25 cellular contexts compared by ENCODE assay signal in genomic region chr1:110587906-110588305, GRCh38. TPM values are rescaled to one million over a fixed set of nuclear protein-coding genes. Genes with fewer than 3 reads are reported as not detected.
DNase-seq lines count a peak whose midpoint lies in the region; TF ChIP-seq lines count a peak whose summit lies in the region.
"Had no signal": no experiment of that assay in that cellular context is flagged by ENCODE, and none has a peak within 500 bp of the region (broad histone marks: within the 10 kb centered on the region; RNA-seq: fewer than 3 reads in every experiment).

No MANE protein-coding gene starts in this region.

- H3K56ac ChIP-seq in mesendoderm (ENCODE audit: low read length): no peak overlapping the region

- H3K9ac ChIP-seq in mesendoderm (ENCODE audit: low read length): no peak overlapping the region
- H3K9ac ChIP-seq: BLaER1 had no signal

- no peaks in the 10 kb centered on the region for H3K9me3 Mint-ChIP-seq in type B pancreatic cell
- H3K9me3 Mint-ChIP-seq in activated T-cell treated with anti-CD3 and anti-CD28 coated beads, Interleukin-2, amount 50 U/mL, for 24 hours: no peaks in the 10 kb centered on the region
- H3K9me3 Mint-ChIP-seq: CD4-positive, alpha-beta memory T cell; CD8-positive, alpha-beta memory T cell had no signal

- H3K27ac Mint-ChIP-seq in type B pancreatic cell: no peak overlapping the region
- no peak overlapping the region for H3K27ac Mint-ChIP-seq in activated T-cell treated with anti-CD3 and anti-CD28 coated beads, Interleukin-2, amount 50 U/mL, for 24 hours
- H3K27ac Mint-ChIP-seq: CD4-positive, alpha-beta memory T cell; CD4-positive, CD25-positive, alpha-beta regulatory T cell; CD8-positive, alpha-beta memory T cell had no signal

- H3K4me2 ChIP-seq in mesendoderm (ENCODE audit: low read length): no peak overlapping the region
- H3K4me2 ChIP-seq: BLaER1 had no signal

- no peak overlapping the region for H2BK15ac ChIP-seq in mesendoderm (replicated peaks; ENCODE audit: low read depth)

- no peak overlapping the region for H2AK5ac ChIP-seq in mesendoderm (ENCODE audit: low read length)

- H3K18ac ChIP-seq in mesendoderm (ENCODE audit: low read length): no peak overlapping the region

- no peak overlapping the region for H3K4ac ChIP-seq in mesendoderm (ENCODE audit: low read depth, low read length)

- peak overlapping the region; percentile 37 for H3K23ac ChIP-seq in mesendoderm (ENCODE audit: low read length)

- H3K4me1 Mint-ChIP-seq in type B pancreatic cell (ENCODE audit: unreplicated experiment): no peaks in the 10 kb centered on the region
- H3K4me1 Mint-ChIP-seq in activated T-cell treated with anti-CD3 and anti-CD28 coated beads, Interleukin-2, amount 50 U/mL, for 24 hours (ENCODE audit: low read depth): no peaks in the 10 kb centered on the region
- H3K4me1 Mint-ChIP-seq: CD14-positive monocyte; CD4-positive, alpha-beta memory T cell; CD4-positive, CD25-positive, alpha-beta regulatory T cell; CD8-positive, alpha-beta memory T cell had no signal

- H4K8ac ChIP-seq in mesendoderm (ENCODE audit: low read depth, low read length): no peak overlapping the region

- TF ChIP-seq CTCF in coronary artery (IDR thresholded peaks at IDR 0.05): no peak
- TF ChIP-seq CTCF in type B pancreatic cell (conservative IDR thresholded peaks at IDR 0.05): no peak

- H3K4me3 ChIP-seq in coronary artery (no peak overlapping the region), mesendoderm (ENCODE audit: low read length) (no peak overlapping the region)
- H3K4me3 ChIP-seq: BLaER1, GM12878 had no signal

- H3K79me1 ChIP-seq in mesendoderm (ENCODE audit: low read length): no peaks in the 10 kb centered on the region

- no peaks in the 10 kb centered on the region for H3K36me3 Mint-ChIP-seq in type B pancreatic cell
- H3K36me3 Mint-ChIP-seq in activated T-cell treated with anti-CD3 and anti-CD28 coated beads, Interleukin-2, amount 50 U/mL, for 24 hours (ENCODE audit: low read depth): no peaks in the 10 kb centered on the region
- H3K36me3 Mint-ChIP-seq: CD14-positive monocyte; CD4-positive, alpha-beta memory T cell; CD4-positive, CD25-positive, alpha-beta regulatory T cell had no signal

- no peak overlapping the region for H2BK5ac ChIP-seq in mesendoderm (ENCODE audit: low read length)

- H4K5ac ChIP-seq in mesendoderm (ENCODE audit: low read length): no peak overlapping the region

- DNase-seq in coronary artery (ENCODE audit: low spot score): peak; percentile 21
- no peak for DNase-seq in mesendoderm
- peak; percentile 27 for DNase-seq in type B pancreatic cell (ENCODE audit: extremely low spot score, unreplicated experiment)
- no peak for DNase-seq in retina
- no peak for DNase-seq in activated T-cell treated with anti-CD3 and anti-CD28 coated beads, Interleukin-2, amount 50 U/mL, for 24 hours
- DNase-seq: 8988T; ACHN; BE2C; C1 segment of cervical spinal cord; CD4-positive, alpha-beta memory T cell; CD4-positive, CD25-positive, alpha-beta regulatory T cell; CD8-positive, alpha-beta memory T cell; COR-L47; DMS 273 treated with DMSO at 0.1 percent for 48 hours; DMS153; DMS53; DMS79; DND-41; EL; GDM1 had no signal

- no peaks in the 10 kb centered on the region for H3K27me3 ChIP-seq in mesendoderm (ENCODE audit: insufficient read depth, low read length, poor library complexity)
- H3K27me3 ChIP-seq: BLaER1 had no signal

- H3K4me3 Mint-ChIP-seq in type B pancreatic cell: no peak overlapping the region
- no peak overlapping the region for H3K4me3 Mint-ChIP-seq in activated T-cell treated with anti-CD3 and anti-CD28 coated beads, Interleukin-2, amount 50 U/mL, for 24 hours
- H3K4me3 Mint-ChIP-seq: CD4-positive, alpha-beta memory T cell; CD4-positive, CD25-positive, alpha-beta regulatory T cell; CD8-positive, alpha-beta memory T cell had no signal

- H2BK120ac ChIP-seq in mesendoderm (ENCODE audit: low read depth, low read length): no peak overlapping the region

- H3K4me1 ChIP-seq in mesendoderm (ENCODE audit: control insufficient read depth, low read depth, low read length): no peaks in the 10 kb centered on the region
- H3K4me1 ChIP-seq: BE2C, BLaER1 had no signal

- H3K27me3 Mint-ChIP-seq in type B pancreatic cell: peaks cover 31% of the 10 kb centered on the region
- H3K27me3 Mint-ChIP-seq in activated T-cell treated with anti-CD3 and anti-CD28 coated beads, Interleukin-2, amount 50 U/mL, for 24 hours: peaks cover 12% of the 10 kb centered on the region

- H3K36me3 ChIP-seq in mesendoderm (ENCODE audit: control insufficient read depth, insufficient read depth, low read length): no peaks in the 10 kb centered on the region
- H3K36me3 ChIP-seq: BE2C, BLaER1 had no signal

- no peak overlapping the region for H3K27ac ChIP-seq in coronary artery
- H3K27ac ChIP-seq in mesendoderm (ENCODE audit: low read depth, low read length): no peak overlapping the region
- H3K27ac ChIP-seq: BLaER1 had no signal

- WGBS in mesendoderm (ENCODE audit: extremely low coverage, insufficient coverage, low lambda C conversion rate): no CpG with 5 or more reads among the region's 4 CpGs

- H3K79me2 ChIP-seq in mesendoderm (ENCODE audit: control insufficient read depth, insufficient read depth, low read length): no peaks in the 10 kb centered on the region

RNA-seq across cellular contexts. Expression of gene KCNA2, which starts 18.3 kb away (rescaled TPM):
- polyA plus RNA-seq in mesendoderm (2013, experiment 1 of 2): 0.22 TPM
- 0.18 TPM for polyA plus RNA-seq in mesendoderm (2013, experiment 2 of 2)
- 0.40 and 1.1 TPM in 2 replicates for total RNA-seq in type B pancreatic cell (ENCODE audit: low replicate concordance)
- total RNA-seq: G401 had no signal
- polyA plus RNA-seq: AG04450, CD14-positive monocyte had no signal

Comparison
In these comparisons a context has a peak if more than half of its experiments do, and no peak if none do; other contexts are left out.
1. DNase-seq: peak in coronary artery (single experiment) and type B pancreatic cell (single experiment); none in mesendoderm (single experiment), retina (single experiment) and activated T-cell treated with anti-CD3 and anti-CD28 coated beads, Interleukin-2, amount 50 U/mL, for 24 hours (single experiment).